In genomic region chr17:79690988-79691836, GRCh38 we compare ENCODE assay signal across 26 cellular contexts. TPM values are rescaled to one million over a fixed set of nuclear protein-coding genes. Genes with fewer than 3 reads are reported as not detected.
"Had no signal": no experiment of that assay in that cellular context is flagged by ENCODE, and none has a peak within 500 bp of the region (broad histone marks: within the 10 kb centered on the region; RNA-seq: fewer than 3 reads in every experiment).

No MANE protein-coding gene starts in this region.

- H3K27ac Mint-ChIP-seq: activated naive CD8-positive, alpha-beta T cell; naive thymus-derived CD4-positive, alpha-beta T cell; T-helper 2 cell treated with Interferon-gamma antibody and Interleukin-4, amounts not matched to agents 5 μg/mL and 100 μg/mL, for 36 hours had no signal

- H3K36me3 Mint-ChIP-seq: activated naive CD8-positive, alpha-beta T cell; immature natural killer cell; naive thymus-derived CD4-positive, alpha-beta T cell had no signal

- H3K79me2 ChIP-seq: parathyroid adenoma had no signal

- H3K4me3 ChIP-seq: colonic mucosa, gastroesophageal sphincter, psoas muscle, spleen, suprapubic skin, tibial artery had no signal

- H3K27me3 ChIP-seq: colonic mucosa, gastroesophageal sphincter had no signal

- H3K9me3 Mint-ChIP-seq: T-helper 2 cell treated with Interferon-gamma antibody and Interleukin-4, amounts not matched to agents 5 μg/mL and 100 μg/mL, for 36 hours had no signal

- H2AFZ ChIP-seq: parathyroid adenoma had no signal

- H3K4me1 Mint-ChIP-seq: immature natural killer cell had no signal

- H3K4me3 Mint-ChIP-seq: activated naive CD8-positive, alpha-beta T cell; immature natural killer cell; naive thymus-derived CD4-positive, alpha-beta T cell; T-helper 2 cell treated with Interferon-gamma antibody and Interleukin-4, amounts not matched to agents 5 μg/mL and 100 μg/mL, for 36 hours had no signal

- H3K36me3 ChIP-seq: colonic mucosa, gastroesophageal sphincter, spleen, suprapubic skin, tibial artery had no signal

- H3K9me3 ChIP-seq: colonic mucosa, gastroesophageal sphincter, psoas muscle, spleen, suprapubic skin, tibial artery had no signal

- ATAC-seq: naive thymus-derived CD4-positive, alpha-beta T cell; psoas muscle had no signal

- H3K4me1 ChIP-seq: colonic mucosa, parathyroid adenoma had no signal

- H3K27ac ChIP-seq: colonic mucosa, parathyroid adenoma, psoas muscle, spleen, suprapubic skin, tibial artery had no signal

- H3K9ac ChIP-seq: parathyroid adenoma had no signal

- DNase-seq: activated CD4-positive, alpha-beta T cell treated with anti-CD3 and anti-CD28 coated beads for 48 hours; activated CD4-positive, alpha-beta T cell treated with anti-CD3 and anti-CD28 coated beads, Interleukin-2, amount 50 U/mL, for 48 hours; activated CD8-positive, alpha-beta memory T cell treated with anti-CD3 and anti-CD28 coated beads for 24 hours; activated effector memory CD4-positive, alpha-beta T cell treated with Interleukin-2 at 50 U/mL for 16 hours; activated naive CD4-positive, alpha-beta T cell treated with Interleukin-2 at 50 U/mL for 16 hours; colonic mucosa; effector CD8-positive, alpha-beta T cell; immature natural killer cell; kidney; naive thymus-derived CD4-positive, alpha-beta T cell; spleen; stimulated activated naive CD4-positive, alpha-beta T cell; tibial artery had no signal

- FAIRE-seq: endometrium, kidney had no signal

RNA-seq across cellular contexts. Expression of gene ENPP7, which starts 39.5 kb away (rescaled TPM):
- total RNA-seq: colonic mucosa; dermis microvascular lymphatic vessel endothelial cell; epithelial cell of proximal tubule; lower leg skin; naive thymus-derived CD4-positive, alpha-beta T cell; occipital lobe; psoas muscle; suprapubic skin had no signal
- polyA plus RNA-seq: adipose tissue, neural cell had no signal
